28 cellular contexts compared by ENCODE assay signal in the genomic region with DNA sequence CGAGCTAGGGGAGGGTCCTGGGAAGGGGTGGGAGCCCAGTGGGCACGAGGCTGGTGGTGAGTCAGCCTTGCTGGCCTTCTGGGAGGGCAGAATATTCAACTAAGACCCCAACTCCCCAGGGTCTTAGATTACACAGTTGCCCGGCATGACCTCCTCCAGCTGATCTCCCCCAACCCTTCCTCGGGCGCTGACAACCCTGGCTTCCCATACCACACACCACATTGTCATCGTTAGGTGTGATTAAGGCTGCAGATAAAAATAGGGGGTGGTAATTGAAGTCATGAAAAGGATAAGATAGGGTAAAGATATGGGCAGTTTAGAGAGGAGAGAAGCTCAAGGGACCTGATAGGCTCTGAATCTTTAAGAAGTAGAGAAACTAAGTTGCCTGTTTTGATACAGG.
"Had no signal": no experiment of that assay in that cellular context is flagged by ENCODE, and none has a peak within 500 bp of the region (broad histone marks: within the 10 kb centered on the region; RNA-seq: fewer than 3 reads in every experiment).

No MANE protein-coding gene starts in this region.

- H3K36me3 ChIP-seq: uterus had no signal

- H3K4me3 ChIP-seq: dorsolateral prefrontal cortex, gastrocnemius medialis, left lung, psoas muscle, sigmoid colon, skin epidermis, spleen, suprapubic skin, transverse colon, upper lobe of right lung, uterus had no signal

- FAIRE-seq: colon, islet of Langerhans had no signal

- H3K27ac Mint-ChIP-seq: naive thymus-derived CD8-positive, alpha-beta T cell; nephron progenitor cell; stimulated activated naive CD8-positive, alpha-beta T cell treated with anti-CD3 and anti-CD28 coated beads, Interleukin-15, amount 100 ng/mL, for 72 hours had no signal

- H3K4me1 Mint-ChIP-seq: nephron progenitor cell had no signal

- DNase-seq: dorsolateral prefrontal cortex; effector CD4-positive, alpha-beta T cell; foreskin fibroblast; gastrocnemius medialis; head of caudate nucleus; left cardiac atrium; mesenchymal stem cell; midbrain; naive thymus-derived CD8-positive, alpha-beta T cell; nephron progenitor cell; nucleus accumbens; psoas muscle; right cardiac atrium; sigmoid colon; spleen; stimulated activated CD4-positive, alpha-beta T cell treated with anti-CD3 and anti-CD28 coated beads, Interleukin-4, amount 100 ng/mL, for 4 hours; stimulated activated naive CD4-positive, alpha-beta T cell; stimulated activated naive CD8-positive, alpha-beta T cell treated with anti-CD3 and anti-CD28 coated beads, Interleukin-15, amount 100 ng/mL, for 72 hours; transverse colon; upper lobe of right lung; uterus had no signal

- H3K27me3 ChIP-seq: dorsolateral prefrontal cortex, gastrocnemius medialis, left lung, sigmoid colon, spleen, suprapubic skin, transverse colon, upper lobe of right lung, uterus had no signal

- ATAC-seq: esophagus mucosa; gastrocnemius medialis; left lung; naive thymus-derived CD8-positive, alpha-beta T cell; psoas muscle; right cardiac atrium; stimulated activated naive CD8-positive, alpha-beta T cell treated with anti-CD3 and anti-CD28 coated beads, Interleukin-15, amount 100 ng/mL, for 72 hours; upper lobe of right lung had no signal

- H3K9me3 ChIP-seq: gastrocnemius medialis, left lung, psoas muscle, sigmoid colon, spleen, suprapubic skin, transverse colon, upper lobe of right lung, uterus had no signal

- H3K27ac ChIP-seq: dorsolateral prefrontal cortex, epithelial cell of prostate, gastrocnemius medialis, left lung, psoas muscle, sigmoid colon, skin epidermis, spleen, suprapubic skin, transverse colon, upper lobe of right lung, uterus had no signal

- H3K27me3 Mint-ChIP-seq: naive thymus-derived CD8-positive, alpha-beta T cell; stimulated activated naive CD8-positive, alpha-beta T cell treated with anti-CD3 and anti-CD28 coated beads, Interleukin-15, amount 100 ng/mL, for 72 hours had no signal

- H3K9me3 Mint-ChIP-seq: naive thymus-derived CD8-positive, alpha-beta T cell; nephron progenitor cell; stimulated activated naive CD8-positive, alpha-beta T cell treated with anti-CD3 and anti-CD28 coated beads, Interleukin-15, amount 100 ng/mL, for 72 hours had no signal

- H3K4me3 Mint-ChIP-seq: naive thymus-derived CD8-positive, alpha-beta T cell; nephron progenitor cell; stimulated activated naive CD8-positive, alpha-beta T cell treated with anti-CD3 and anti-CD28 coated beads, Interleukin-15, amount 100 ng/mL, for 72 hours had no signal
